In the genomic region with DNA sequence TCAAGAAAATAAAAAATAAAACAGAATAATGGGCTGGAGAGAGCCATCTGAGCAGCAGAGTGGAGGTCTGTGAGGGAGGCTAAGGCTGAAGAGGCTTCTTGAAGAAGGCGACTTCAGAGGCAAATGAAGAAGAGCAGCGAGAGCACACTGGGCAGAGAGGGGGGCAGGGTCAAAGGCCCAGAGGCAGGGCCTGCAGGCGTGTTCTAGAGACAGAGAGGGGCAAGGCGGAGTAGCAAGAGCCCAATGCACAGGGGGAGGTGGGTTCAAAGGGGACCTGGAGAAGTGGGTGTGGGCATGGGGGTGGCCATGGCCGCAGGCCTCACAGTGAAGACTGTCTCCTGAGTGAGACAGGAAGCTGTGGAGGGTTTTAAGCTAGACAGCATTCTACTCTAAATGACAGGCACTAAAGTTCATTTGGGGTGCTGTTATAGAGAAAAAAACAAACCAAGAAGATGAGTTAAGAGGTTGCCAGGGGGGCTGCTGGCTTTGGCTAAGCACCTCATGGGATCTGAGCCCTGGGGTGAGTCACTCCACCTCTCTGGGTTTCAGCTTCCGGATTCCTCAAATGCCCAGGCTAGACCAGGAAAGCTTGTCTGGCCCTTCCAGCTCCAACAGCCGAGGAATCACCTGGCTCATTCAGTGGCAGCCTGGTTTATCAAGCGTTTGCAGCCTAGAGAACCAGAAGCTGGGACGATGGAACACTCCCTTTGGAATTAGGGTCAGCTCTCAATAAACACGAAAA, we compare ENCODE assay signal across 1 cellular context.
A peak's percentile ranks its signal among the peaks of the same experiment; 100 is the strongest.
TF ChIP-seq lines count a peak whose summit lies in the region.

No MANE protein-coding gene starts in this region.

TF ChIP-seq in endothelial cell of umbilical vein, 7 proteins besides CTCF, POLR2A, EP300 and RAD21:
- TF ChIP-seq JUN (IDR thresholded peaks at IDR 0.05; ENCODE audit: borderline replicate concordance, insufficient read depth, insufficient read length, low read depth) (peak; percentile 59), GATA2 (IDR thresholded peaks at IDR 0.05; ENCODE audit: insufficient read depth, insufficient read length, low read depth, low read length) (no peak), FOS (IDR thresholded peaks at IDR 0.05; ENCODE audit: borderline replicate concordance, insufficient read depth, low read length) (peak; percentile 81), POLR2AphosphoS5 (IDR thresholded peaks at IDR 0.05; ENCODE audit: insufficient read depth, low read depth, low read length) (peak; percentile 47)
